Comparison of ENCODE assay signal across 8 cellular contexts in the genomic region with DNA sequence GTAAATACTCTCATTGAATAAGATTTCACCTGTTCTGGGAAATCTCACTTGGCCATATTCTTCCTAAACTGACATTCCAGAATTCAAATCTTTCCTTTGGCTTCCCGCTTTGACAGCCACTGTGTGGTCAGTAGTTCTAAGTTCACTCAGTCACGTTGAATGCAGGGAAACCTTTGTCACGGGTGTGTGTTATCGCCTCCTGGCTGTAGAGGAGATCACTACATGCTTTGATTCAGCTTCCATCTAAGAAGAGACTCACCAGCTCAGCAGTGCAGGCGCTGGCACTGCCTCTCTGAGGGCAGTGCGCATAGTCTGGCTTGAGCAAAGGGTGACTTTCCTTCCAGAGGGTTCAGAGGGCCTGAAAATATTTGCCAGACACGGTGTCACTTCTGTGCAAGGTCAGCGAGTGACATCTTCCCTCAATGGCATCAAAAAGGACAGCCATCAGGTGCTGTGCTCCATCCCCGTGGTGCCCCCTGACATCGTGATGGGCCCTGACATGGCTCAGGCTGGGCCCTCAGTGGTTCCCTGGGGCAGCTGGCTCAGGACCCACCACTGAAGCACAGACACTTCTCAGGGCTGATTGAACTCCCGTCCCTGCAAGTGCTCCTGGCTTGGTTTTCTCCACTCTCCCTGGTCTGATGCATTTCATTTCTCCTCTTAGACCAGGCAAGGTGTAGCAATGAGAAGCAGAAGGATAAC.
DNase-seq lines count a peak whose midpoint lies in the region; ATAC-seq and TF ChIP-seq lines count a peak whose summit lies in the region.

No MANE protein-coding gene starts in this region.

- ATAC-seq in GM21526 (IDR thresholded peaks at IDR 0.05; ENCODE audit: low FRiP score, unreplicated experiment), result peak; percentile 46
- peak; percentile 54; the same call in 2 of the 3 replicates for ATAC-seq in SK-N-SH treated with all-trans-retinoic acid at 6 μM for 48 hours
- ATAC-seq in HG02884 (IDR thresholded peaks at IDR 0.05; ENCODE audit: unreplicated experiment), result no peak

- DNase-seq in AG08396 (ENCODE audit: low spot score) (peak; percentile 10), iPS-NIHi11 (ENCODE audit: low spot score) (peak; percentile 67), GM19240 (ENCODE audit: insufficient read length, low spot score) (no peak), NCI-H2081 (lab: John Stamatoyannopoulos, UW) (no peak), AG20443 (ENCODE audit: low spot score) (no peak)

TF ChIP-seq in SK-N-SH treated with all-trans-retinoic acid at 6 μM for 48 hours, 23 proteins besides CTCF, POLR2A, EP300 and RAD21:
- TF ChIP-seq ZFP3 (CRISPR knock-in tag; IDR thresholded peaks at IDR 0.05), result no peak
- TF ChIP-seq ESRRG (CRISPR knock-in tag; IDR thresholded peaks at IDR 0.05), result no peak
- TF ChIP-seq PPARA (CRISPR knock-in tag; IDR thresholded peaks at IDR 0.05; ENCODE audit: borderline replicate concordance), result no peak
- TF ChIP-seq GLIS3 (CRISPR knock-in tag; IDR thresholded peaks at IDR 0.05), result no peak
- TF ChIP-seq BACH2 (CRISPR knock-in tag; IDR thresholded peaks at IDR 0.05; ENCODE audit: borderline replicate concordance), result no peak
- TF ChIP-seq SNAI2 (CRISPR knock-in tag; IDR thresholded peaks at IDR 0.05), result no peak
- no peak for TF ChIP-seq ARNTL (CRISPR knock-in tag; IDR thresholded peaks at IDR 0.05; ENCODE audit: borderline replicate concordance, low read depth)
- TF ChIP-seq ZNF565 (CRISPR knock-in tag; conservative IDR thresholded peaks at IDR 0.05; ENCODE audit: low read depth), result no peak
- TF ChIP-seq ZNF8 (CRISPR knock-in tag; IDR thresholded peaks at IDR 0.05), result no peak
- no peak for TF ChIP-seq ZNF70 (CRISPR knock-in tag; IDR thresholded peaks at IDR 0.05)
- TF ChIP-seq, protein P1, sequence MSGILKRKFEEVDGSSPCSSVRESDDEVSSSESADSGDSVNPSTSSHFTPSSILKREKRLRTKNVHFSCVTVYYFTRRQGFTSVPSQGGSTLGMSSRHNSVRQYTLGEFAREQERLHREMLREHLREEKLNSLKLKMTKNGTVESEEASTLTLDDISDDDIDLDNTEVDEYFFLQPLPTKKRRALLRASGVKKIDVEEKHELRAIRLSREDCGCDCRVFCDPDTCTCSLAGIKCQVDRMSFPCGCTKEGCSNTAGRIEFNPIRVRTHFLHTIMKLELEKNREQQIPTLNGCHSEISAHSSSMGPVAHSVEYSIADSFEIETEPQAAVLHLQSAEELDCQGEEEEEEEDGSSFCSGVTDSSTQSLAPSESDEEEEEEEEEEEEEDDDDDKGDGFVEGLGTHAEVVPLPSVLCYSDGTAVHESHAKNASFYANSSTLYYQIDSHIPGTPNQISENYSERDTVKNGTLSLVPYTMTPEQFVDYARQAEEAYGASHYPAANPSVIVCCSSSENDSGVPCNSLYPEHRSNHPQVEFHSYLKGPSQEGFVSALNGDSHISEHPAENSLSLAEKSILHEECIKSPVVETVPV (CRISPR knock-in tag; IDR thresholded peaks at IDR 0.05), result no peak
- no peak for TF ChIP-seq OSR1 (CRISPR knock-in tag; IDR thresholded peaks at IDR 0.05)
- no peak for TF ChIP-seq TOX (CRISPR knock-in tag; IDR thresholded peaks at IDR 0.05; ENCODE audit: borderline replicate concordance)
- TF ChIP-seq ZFP30 (CRISPR knock-in tag; IDR thresholded peaks at IDR 0.05), result no peak
- no peak for TF ChIP-seq ISL1 (CRISPR knock-in tag; IDR thresholded peaks at IDR 0.05)
- no peak for TF ChIP-seq ZC3H10 (CRISPR knock-in tag; IDR thresholded peaks at IDR 0.05)
- TF ChIP-seq, protein P2, sequence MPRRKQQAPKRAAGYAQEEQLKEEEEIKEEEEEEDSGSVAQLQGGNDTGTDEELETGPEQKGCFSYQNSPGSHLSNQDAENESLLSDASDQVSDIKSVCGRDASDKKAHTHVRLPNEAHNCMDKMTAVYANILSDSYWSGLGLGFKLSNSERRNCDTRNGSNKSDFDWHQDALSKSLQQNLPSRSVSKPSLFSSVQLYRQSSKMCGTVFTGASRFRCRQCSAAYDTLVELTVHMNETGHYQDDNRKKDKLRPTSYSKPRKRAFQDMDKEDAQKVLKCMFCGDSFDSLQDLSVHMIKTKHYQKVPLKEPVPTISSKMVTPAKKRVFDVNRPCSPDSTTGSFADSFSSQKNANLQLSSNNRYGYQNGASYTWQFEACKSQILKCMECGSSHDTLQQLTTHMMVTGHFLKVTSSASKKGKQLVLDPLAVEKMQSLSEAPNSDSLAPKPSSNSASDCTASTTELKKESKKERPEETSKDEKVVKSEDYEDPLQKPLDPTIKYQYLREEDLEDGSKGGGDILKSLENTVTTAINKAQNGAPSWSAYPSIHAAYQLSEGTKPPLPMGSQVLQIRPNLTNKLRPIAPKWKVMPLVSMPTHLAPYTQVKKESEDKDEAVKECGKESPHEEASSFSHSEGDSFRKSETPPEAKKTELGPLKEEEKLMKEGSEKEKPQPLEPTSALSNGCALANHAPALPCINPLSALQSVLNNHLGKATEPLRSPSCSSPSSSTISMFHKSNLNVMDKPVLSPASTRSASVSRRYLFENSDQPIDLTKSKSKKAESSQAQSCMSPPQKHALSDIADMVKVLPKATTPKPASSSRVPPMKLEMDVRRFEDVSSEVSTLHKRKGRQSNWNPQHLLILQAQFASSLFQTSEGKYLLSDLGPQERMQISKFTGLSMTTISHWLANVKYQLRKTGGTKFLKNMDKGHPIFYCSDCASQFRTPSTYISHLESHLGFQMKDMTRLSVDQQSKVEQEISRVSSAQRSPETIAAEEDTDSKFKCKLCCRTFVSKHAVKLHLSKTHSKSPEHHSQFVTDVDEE (CRISPR knock-in tag; IDR thresholded peaks at IDR 0.05), result no peak
- TF ChIP-seq, protein P3, sequence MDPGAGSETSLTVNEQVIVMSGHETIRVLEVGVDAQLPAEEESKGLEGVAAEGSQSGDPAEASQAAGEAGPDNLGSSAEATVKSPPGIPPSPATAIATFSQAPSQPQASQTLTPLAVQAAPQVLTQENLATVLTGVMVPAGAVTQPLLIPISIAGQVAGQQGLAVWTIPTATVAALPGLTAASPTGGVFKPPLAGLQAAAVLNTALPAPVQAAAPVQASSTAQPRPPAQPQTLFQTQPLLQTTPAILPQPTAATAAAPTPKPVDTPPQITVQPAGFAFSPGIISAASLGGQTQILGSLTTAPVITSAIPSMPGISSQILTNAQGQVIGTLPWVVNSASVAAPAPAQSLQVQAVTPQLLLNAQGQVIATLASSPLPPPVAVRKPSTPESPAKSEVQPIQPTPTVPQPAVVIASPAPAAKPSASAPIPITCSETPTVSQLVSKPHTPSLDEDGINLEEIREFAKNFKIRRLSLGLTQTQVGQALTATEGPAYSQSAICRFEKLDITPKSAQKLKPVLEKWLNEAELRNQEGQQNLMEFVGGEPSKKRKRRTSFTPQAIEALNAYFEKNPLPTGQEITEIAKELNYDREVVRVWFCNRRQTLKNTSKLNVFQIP (CRISPR knock-in tag; IDR thresholded peaks at IDR 0.05; ENCODE audit: borderline replicate concordance, low read depth), result no peak
- TF ChIP-seq RARB (CRISPR knock-in tag; IDR thresholded peaks at IDR 0.05), result no peak
- TF ChIP-seq, protein P4, sequence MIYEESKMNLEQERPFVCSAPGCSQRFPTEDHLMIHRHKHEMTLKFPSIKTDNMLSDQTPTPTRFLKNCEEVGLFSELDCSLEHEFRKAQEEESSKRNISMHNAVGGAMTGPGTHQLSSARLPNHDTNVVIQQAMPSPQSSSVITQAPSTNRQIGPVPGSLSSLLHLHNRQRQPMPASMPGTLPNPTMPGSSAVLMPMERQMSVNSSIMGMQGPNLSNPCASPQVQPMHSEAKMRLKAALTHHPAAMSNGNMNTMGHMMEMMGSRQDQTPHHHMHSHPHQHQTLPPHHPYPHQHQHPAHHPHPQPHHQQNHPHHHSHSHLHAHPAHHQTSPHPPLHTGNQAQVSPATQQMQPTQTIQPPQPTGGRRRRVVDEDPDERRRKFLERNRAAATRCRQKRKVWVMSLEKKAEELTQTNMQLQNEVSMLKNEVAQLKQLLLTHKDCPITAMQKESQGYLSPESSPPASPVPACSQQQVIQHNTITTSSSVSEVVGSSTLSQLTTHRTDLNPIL (CRISPR knock-in tag; IDR thresholded peaks at IDR 0.05; ENCODE audit: low read depth), result no peak
TF ChIP-seq in SK-N-SH treated with all-trans-retinoic acid at 6 μM for 48 hours: peak in this region for 0.

Comparison
In these comparisons a context has a peak if more than half of its experiments do, and no peak if none do; other contexts are left out.
1. DNase-seq: peak in AG08396 (single experiment) and iPS-NIHi11 (single experiment); none in GM19240 (single experiment), NCI-H2081 (0 of 2) and AG20443 (single experiment).